In genomic region chr12:58425481-58426392, GRCh38 we compare ENCODE assay signal across 8 cellular contexts.
A peak's percentile ranks its signal among the peaks of the same experiment; 100 is the strongest.
DNase-seq lines count a peak whose midpoint lies in the region; ATAC-seq and TF ChIP-seq lines count a peak whose summit lies in the region.

No MANE protein-coding gene starts in this region.

- H3K4me1 ChIP-seq in ES-I3 (ENCODE audit: insufficient read depth, low read length) = peaks cover 34% of the 10 kb centered on the region

- H3K9me3 ChIP-seq in ES-I3 (ENCODE audit: control insufficient read depth, insufficient read depth, low read length) = 0 out of 2 replicates have a peak, but pooled peaks cover 5% of the 10 kb centered on the region

- ATAC-seq in GM19372 (IDR thresholded peaks at IDR 0.05; ENCODE audit: low read depth, unreplicated experiment) (peak; percentile 79), HG03159 (IDR thresholded peaks at IDR 0.05; ENCODE audit: unreplicated experiment) (peak; percentile 92), SK-N-SH treated with all-trans-retinoic acid at 6 μM for 48 hours (peak; percentile 91)

- DNase-seq in fibroblast of peridontal ligament (ENCODE audit: extremely low read depth) = peak; percentile 92
- peak; percentile 71 for DNase-seq in pulmonary artery endothelial cell (ENCODE audit: low read depth, low spot score)
- DNase-seq in NCI-H1105 (lab: John Stamatoyannopoulos, UW) = no peak
- DNase-seq in activated effector memory CD4-positive, alpha-beta T cell treated with anti-CD3 and anti-CD28 coated beads, Interleukin-2, amount 50 U/mL, for 16 hours = no peak

- no peaks in the 10 kb centered on the region for H3K36me3 ChIP-seq in ES-I3 (ENCODE audit: insufficient read depth, low read length)

- H3K9ac ChIP-seq in ES-I3 (ENCODE audit: low read depth, low read length) = peak overlapping the region; percentile 37

TF ChIP-seq in SK-N-SH treated with all-trans-retinoic acid at 6 μM for 48 hours, 23 proteins besides CTCF, POLR2A, EP300 and RAD21:
- no peak for TF ChIP-seq ZFP30 (CRISPR knock-in tag; IDR thresholded peaks at IDR 0.05)
- 0 out of 2 replicates have a peak, but pooled peaks have one; percentile 3 for TF ChIP-seq ISL1 (CRISPR knock-in tag; IDR thresholded peaks at IDR 0.05)

Comparison
In these comparisons a context has a peak if more than half of its experiments do, and no peak if none do; other contexts are left out.
1. DNase-seq: peak in fibroblast of peridontal ligament (single experiment) and pulmonary artery endothelial cell (single experiment); none in NCI-H1105 (single experiment) and activated effector memory CD4-positive, alpha-beta T cell treated with anti-CD3 and anti-CD28 coated beads, Interleukin-2, amount 50 U/mL, for 16 hours (single experiment).
2. Peak in every context shown above with its lines, with median percentiles within 50 percentile points of each other: ATAC-seq.